ENCODE assay signal across 23 cellular contexts in the genomic region with DNA sequence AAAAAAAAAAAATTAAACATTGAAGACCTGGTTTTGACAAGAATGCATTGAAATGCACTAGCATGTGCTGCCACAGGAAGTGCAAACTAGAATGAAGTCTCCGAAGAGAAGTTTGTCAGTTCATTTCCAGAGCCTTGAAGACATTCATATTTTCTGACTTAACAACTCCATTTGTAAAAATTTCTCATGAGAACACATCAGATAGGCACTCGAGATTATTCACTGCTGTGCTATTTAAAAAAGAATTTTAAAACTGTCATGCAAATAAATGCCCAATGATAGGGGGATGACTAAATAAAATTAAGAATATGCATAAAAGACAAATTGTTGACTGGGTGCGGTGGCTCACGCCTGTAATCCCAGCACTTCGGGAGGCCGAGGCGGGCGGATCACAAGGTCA.
"Had no signal": no experiment of that assay in that cellular context is flagged by ENCODE, and none has a peak within 500 bp of the region (broad histone marks: within the 10 kb centered on the region; RNA-seq: fewer than 3 reads in every experiment).

No MANE protein-coding gene starts in this region.

- ATAC-seq: activated CD4-positive, alpha-beta T cell treated with anti-CD3 and anti-CD28 coated beads for 36 hours; activated CD8-positive, alpha-beta memory T cell treated with anti-CD3 and anti-CD28 coated beads, Interleukin-2, amount 10 ng/mL, durations not matched to agents 7 days and 5 days; activated CD8-positive, alpha-beta T cell treated with anti-CD3 and anti-CD28 coated beads, Interleukin-2, amount 10 ng/mL, durations not matched to agents 7 days and 5 days; activated T-cell treated with anti-CD3 and anti-CD28 coated beads, Interleukin-2, amount 50 U/mL, for 72 hours; gastrocnemius medialis; sciatic nerve; stimulated activated effector memory CD8-positive, alpha-beta T cell treated with anti-CD3 and anti-CD28 coated beads, Interleukin-12 subunit alpha, Interleukin-12 subunit beta, amount 100 ng/mL, for 72 hours had no signal

- H3K4me3 ChIP-seq: adrenal gland, ascending aorta, esophagus muscularis mucosa, gastrocnemius medialis, hepatocyte, ovary, thoracic aorta had no signal

- DNase-seq: activated B cell treated with CpG ODN at 0.5 μM for 24 hours; activated CD4-positive, alpha-beta T cell treated with anti-CD3 and anti-CD28 coated beads for 36 hours; activated CD8-positive, alpha-beta memory T cell treated with anti-CD3 and anti-CD28 coated beads, Interleukin-2, amount 10 ng/mL, durations not matched to agents 7 days and 5 days; activated CD8-positive, alpha-beta T cell treated with anti-CD3 and anti-CD28 coated beads, Interleukin-2, amount 10 ng/mL, durations not matched to agents 7 days and 5 days; activated naive CD4-positive, alpha-beta T cell; activated T-cell treated with anti-CD3 and anti-CD28 coated beads, Interleukin-2, amount 50 U/mL, for 72 hours; adrenal gland; brain microvascular endothelial cell; dermis blood vessel endothelial cell; effector CD4-positive, alpha-beta T cell; gastrocnemius medialis; glutamatergic neuron; naive B cell; nephron progenitor cell; ovary; small intestine; stimulated activated CD4-positive, alpha-beta T cell treated with anti-CD3 and anti-CD28 coated beads, Interleukin-4, amount 100 ng/mL, for 24 hours had no signal
